1 cellular context compared by ENCODE assay signal in the genomic region with DNA sequence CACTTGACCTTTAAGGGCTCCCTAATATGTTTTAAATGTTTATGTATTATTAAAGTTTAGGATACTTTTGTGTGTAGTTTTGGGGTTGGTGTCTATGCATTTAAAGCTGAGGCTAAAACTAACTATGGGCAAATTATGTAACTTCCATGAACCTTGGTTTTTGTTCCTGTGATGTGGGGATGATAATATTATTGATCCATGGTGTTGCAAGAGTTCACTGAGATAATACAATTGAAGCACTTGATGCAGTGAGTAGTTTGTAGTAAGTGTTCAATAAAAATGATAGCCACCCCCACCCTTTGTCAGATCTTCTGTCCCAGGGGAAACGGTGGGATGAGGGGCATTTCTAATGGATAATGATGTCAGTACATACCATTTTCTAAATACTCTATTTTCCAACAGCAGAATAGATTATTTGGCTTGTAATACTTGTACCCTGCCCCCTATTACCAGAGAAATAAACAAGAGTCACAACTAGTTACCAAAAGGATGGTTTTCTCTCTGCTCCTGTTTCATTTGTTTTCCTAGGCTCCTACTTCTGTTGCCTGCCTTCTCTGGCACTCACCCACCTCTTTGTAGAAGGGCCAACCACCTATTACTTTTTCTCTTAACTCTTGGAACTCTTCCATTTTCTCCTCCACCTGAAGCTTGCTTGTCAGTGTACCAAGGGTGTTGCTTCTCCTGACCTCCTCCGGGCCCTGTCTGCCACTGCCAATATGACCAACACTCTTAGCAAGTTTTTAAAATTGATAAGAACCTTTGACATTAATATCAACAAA.
TF ChIP-seq lines count a peak whose summit lies in the region.

No MANE protein-coding gene starts in this region.

TF ChIP-seq in HepG2, 621 proteins besides CTCF, POLR2A, EP300 and RAD21 (continued from another document):
- TF ChIP-seq ZBTB25 (CRISPR knock-in tag; IDR thresholded peaks at IDR 0.05) (no peak), ZNF747 (CRISPR knock-in tag; IDR thresholded peaks at IDR 0.05; ENCODE audit: borderline replicate concordance) (no peak), MYNN (CRISPR knock-in tag; IDR thresholded peaks at IDR 0.05; ENCODE audit: low read depth) (no peak), MAZ (IDR thresholded peaks at IDR 0.05; ENCODE audit: borderline replicate concordance, low read depth, low read length) (no peak), MAZ (CRISPR knock-in tag; IDR thresholded peaks at IDR 0.05; ENCODE audit: low read depth) (no peak), ZNF563 (CRISPR knock-in tag; IDR thresholded peaks at IDR 0.05) (no peak), ZNF160 (CRISPR knock-in tag; IDR thresholded peaks at IDR 0.05) (no peak)
